In genomic region chr10:73095479-73096021, GRCh38 we compare ENCODE assay signal across 8 cellular contexts. TPM values are rescaled to one million over a fixed set of nuclear protein-coding genes. Genes with fewer than 3 reads are reported as not detected.
DNase-seq lines count a peak whose midpoint lies in the region; ATAC-seq lines count a peak whose summit lies in the region.

No MANE protein-coding gene starts in this region.

- peaks cover 44% of the 10 kb centered on the region for H3K4me1 Mint-ChIP-seq in activated T-cell treated with anti-CD3 and anti-CD28 coated beads, Interleukin-2, amount 50 U/mL, for 72 hours (ENCODE audit: low read depth)
- H3K4me1 Mint-ChIP-seq in natural killer cell treated with Interleukin-12 subunit alpha and Interleukin-12 subunit beta and Interleukin-15 and Interleukin-18, amount 100 ng/mL, for 72 hours (ENCODE audit: low read depth in 2 of 2): peaks cover 15 to 30% of the 10 kb centered on the region in 2 donors

- peak; percentile 32 for DNase-seq in activated naive CD4-positive, alpha-beta T cell treated with Interleukin-2 at 50 U/mL for 16 hours
- no peak for DNase-seq in activated naive CD4-positive, alpha-beta T cell (lab: John Stamatoyannopoulos, UW)
- DNase-seq in NOMO-1 treated with DMSO at 0.1 percent for 48 hours (lab: John Stamatoyannopoulos, UW; ENCODE audit: unreplicated experiment) (peak; percentile 56), fibroblast of peridontal ligament (ENCODE audit: extremely low read depth) (peak; percentile 91), ureter (ENCODE audit: low spot score) (peak; percentile 66)
- DNase-seq in activated T-cell treated with anti-CD3 and anti-CD28 coated beads, Interleukin-2, amount 50 U/mL, for 72 hours: peak; percentile 32 to 45
- peak; percentile 66 for DNase-seq in natural killer cell treated with Interleukin-12 subunit alpha and Interleukin-12 subunit beta and Interleukin-15 and Interleukin-18, amount 100 ng/mL, for 72 hours (ENCODE audit: low spot score)

- H3K27me3 Mint-ChIP-seq in activated T-cell treated with anti-CD3 and anti-CD28 coated beads, Interleukin-2, amount 50 U/mL, for 72 hours (ENCODE audit: low read depth): no peaks in the 10 kb centered on the region
- no peaks in the 10 kb centered on the region for H3K27me3 Mint-ChIP-seq in natural killer cell treated with Interleukin-12 subunit alpha and Interleukin-12 subunit beta and Interleukin-15 and Interleukin-18, amount 100 ng/mL, for 72 hours

- H3K36me3 Mint-ChIP-seq in activated T-cell treated with anti-CD3 and anti-CD28 coated beads, Interleukin-2, amount 50 U/mL, for 72 hours (ENCODE audit: insufficient read depth in 2 of 2): no peaks in the 10 kb centered on the region
- no peaks in the 10 kb centered on the region for H3K36me3 Mint-ChIP-seq in natural killer cell treated with Interleukin-12 subunit alpha and Interleukin-12 subunit beta and Interleukin-15 and Interleukin-18, amount 100 ng/mL, for 72 hours

- no peak for ATAC-seq in activated T-cell treated with anti-CD3 and anti-CD28 coated beads, Interleukin-2, amount 50 U/mL, for 72 hours (replicated peaks in 1 of 2)
- ATAC-seq in natural killer cell treated with Interleukin-12 subunit alpha and Interleukin-12 subunit beta and Interleukin-15 and Interleukin-18, amount 100 ng/mL, for 72 hours: no peak
- ATAC-seq in GM19452 (IDR thresholded peaks at IDR 0.05; ENCODE audit: unreplicated experiment): no peak

- peak overlapping the region; percentile 95 to 98 for H3K4me3 Mint-ChIP-seq in activated T-cell treated with anti-CD3 and anti-CD28 coated beads, Interleukin-2, amount 50 U/mL, for 72 hours
- peak overlapping the region; percentile 94 for H3K4me3 Mint-ChIP-seq in natural killer cell treated with Interleukin-12 subunit alpha and Interleukin-12 subunit beta and Interleukin-15 and Interleukin-18, amount 100 ng/mL, for 72 hours

- H3K9me3 Mint-ChIP-seq in activated T-cell treated with anti-CD3 and anti-CD28 coated beads, Interleukin-2, amount 50 U/mL, for 72 hours: no peaks in the 10 kb centered on the region
- H3K9me3 Mint-ChIP-seq in natural killer cell treated with Interleukin-12 subunit alpha and Interleukin-12 subunit beta and Interleukin-15 and Interleukin-18, amount 100 ng/mL, for 72 hours: no peaks in the 10 kb centered on the region

- H3K27ac Mint-ChIP-seq in activated T-cell treated with anti-CD3 and anti-CD28 coated beads, Interleukin-2, amount 50 U/mL, for 72 hours: peak overlapping the region; percentile 95
- peak overlapping the region; percentile 84 to 97 for H3K27ac Mint-ChIP-seq in natural killer cell treated with Interleukin-12 subunit alpha and Interleukin-12 subunit beta and Interleukin-15 and Interleukin-18, amount 100 ng/mL, for 72 hours

RNA-seq across cellular contexts. Expression of gene P4HA1, which starts 1.1 kb away (rescaled TPM):
- 10 to 100 TPM; 20.5 to 28.8 TPM for total RNA-seq in activated T-cell treated with anti-CD3 and anti-CD28 coated beads, Interleukin-2, amount 50 U/mL, for 72 hours
- total RNA-seq in natural killer cell treated with Interleukin-12 subunit alpha and Interleukin-12 subunit beta and Interleukin-15 and Interleukin-18, amount 100 ng/mL, for 72 hours: 10 to 100 TPM; 30.8 to 61.1 TPM
- total RNA-seq in ureter: 25.0 TPM

RNA-seq across cellular contexts. Expression of gene NUDT13, which starts 14.7 kb away (rescaled TPM):
- 1 to 10 TPM in 1 of 2 donors, under 1 TPM in 1; 0.60 to 1.3 TPM for total RNA-seq in activated T-cell treated with anti-CD3 and anti-CD28 coated beads, Interleukin-2, amount 50 U/mL, for 72 hours
- 1 to 10 TPM; 1.1 to 1.3 TPM for total RNA-seq in natural killer cell treated with Interleukin-12 subunit alpha and Interleukin-12 subunit beta and Interleukin-15 and Interleukin-18, amount 100 ng/mL, for 72 hours
- total RNA-seq in ureter: 2.5 TPM

Comparison
In these comparisons a context has a peak if more than half of its experiments do, and no peak if none do; other contexts are left out.
1. DNase-seq: peak in activated naive CD4-positive, alpha-beta T cell treated with Interleukin-2 at 50 U/mL for 16 hours (single experiment), NOMO-1 treated with DMSO at 0.1 percent for 48 hours (single experiment), activated T-cell treated with anti-CD3 and anti-CD28 coated beads, Interleukin-2, amount 50 U/mL, for 72 hours (2 of 2), fibroblast of peridontal ligament (single experiment), natural killer cell treated with Interleukin-12 subunit alpha and Interleukin-12 subunit beta and Interleukin-15 and Interleukin-18, amount 100 ng/mL, for 72 hours (single experiment) and ureter (single experiment); none in activated naive CD4-positive, alpha-beta T cell (0 of 4).